Comparison of ENCODE assay signal across 27 cellular contexts in the genomic region with DNA sequence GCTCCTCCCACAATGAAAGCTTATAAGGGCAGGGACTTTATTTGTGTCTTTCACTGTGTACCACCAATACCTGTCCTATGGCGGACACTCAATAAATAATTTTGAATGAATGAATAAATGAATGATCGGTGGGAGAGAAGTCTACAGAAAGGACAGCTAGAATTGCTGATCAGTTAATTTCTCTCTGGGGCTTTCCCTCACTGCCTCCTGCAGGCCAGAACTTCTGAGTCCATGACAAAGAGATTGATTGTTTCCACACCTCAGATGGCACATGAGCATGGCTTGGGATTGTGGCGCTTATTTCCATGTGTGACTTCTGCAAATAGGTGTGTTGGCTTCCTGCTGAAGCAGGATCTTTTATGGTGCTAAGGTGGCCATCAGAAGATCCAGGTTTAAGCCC. TPM values are rescaled to one million over a fixed set of nuclear protein-coding genes. Genes with fewer than 3 reads are reported as not detected.
"Had no signal": no experiment of that assay in that cellular context is flagged by ENCODE, and none has a peak within 500 bp of the region (broad histone marks: within the 10 kb centered on the region; RNA-seq: fewer than 3 reads in every experiment).

No MANE protein-coding gene starts in this region.

- H3K9me3 Mint-ChIP-seq: mesothelial cell of epicardium; natural killer cell treated with Interleukin-12 subunit alpha and Interleukin-12 subunit beta and Interleukin-15 and Interleukin-18, amount 100 ng/mL, for 72 hours; neural crest cell; stimulated activated effector memory CD8-positive, alpha-beta T cell treated with anti-CD3 and anti-CD28 coated beads, Interleukin-12 subunit alpha, Interleukin-12 subunit beta, amount 100 ng/mL, for 72 hours had no signal

- H3K4me1 Mint-ChIP-seq: mesothelial cell of epicardium; naive B cell; stimulated activated effector memory CD8-positive, alpha-beta T cell treated with anti-CD3 and anti-CD28 coated beads, Interleukin-12 subunit alpha, Interleukin-12 subunit beta, amount 100 ng/mL, for 72 hours had no signal

- H3K27ac Mint-ChIP-seq: mesothelial cell of epicardium; natural killer cell treated with Interleukin-12 subunit alpha and Interleukin-12 subunit beta and Interleukin-15 and Interleukin-18, amount 100 ng/mL, for 72 hours; progenitor cell of endocrine pancreas; stimulated activated effector memory CD8-positive, alpha-beta T cell treated with anti-CD3 and anti-CD28 coated beads, Interleukin-12 subunit alpha, Interleukin-12 subunit beta, amount 100 ng/mL, for 72 hours; type B pancreatic cell had no signal

- H3K27me3 Mint-ChIP-seq: progenitor cell of endocrine pancreas had no signal

- H3K27me3 ChIP-seq: dorsolateral prefrontal cortex, gastroesophageal sphincter, neutrophil, pancreas, stomach, testis, tibial artery had no signal

- ATAC-seq: esophagus mucosa; gastroesophageal sphincter; heart right ventricle; mucosa of descending colon; sciatic nerve; stimulated activated effector memory CD8-positive, alpha-beta T cell treated with anti-CD3 and anti-CD28 coated beads, Interleukin-12 subunit alpha, Interleukin-12 subunit beta, amount 100 ng/mL, for 72 hours had no signal

- H3K36me3 Mint-ChIP-seq: mesothelial cell of epicardium; naive B cell; natural killer cell treated with Interleukin-12 subunit alpha and Interleukin-12 subunit beta and Interleukin-15 and Interleukin-18, amount 100 ng/mL, for 72 hours; stimulated activated effector memory CD8-positive, alpha-beta T cell treated with anti-CD3 and anti-CD28 coated beads, Interleukin-12 subunit alpha, Interleukin-12 subunit beta, amount 100 ng/mL, for 72 hours; type B pancreatic cell had no signal

- H3K27ac ChIP-seq: dorsolateral prefrontal cortex, epithelial cell of prostate, gastroesophageal sphincter, heart right ventricle, neutrophil, pancreas, stomach, testis, tibial artery had no signal

- H3K4me3 Mint-ChIP-seq: mesothelial cell of epicardium; naive B cell; natural killer cell treated with Interleukin-12 subunit alpha and Interleukin-12 subunit beta and Interleukin-15 and Interleukin-18, amount 100 ng/mL, for 72 hours; neural crest cell; stimulated activated effector memory CD8-positive, alpha-beta T cell treated with anti-CD3 and anti-CD28 coated beads, Interleukin-12 subunit alpha, Interleukin-12 subunit beta, amount 100 ng/mL, for 72 hours; type B pancreatic cell had no signal

- H3K4me1 ChIP-seq: gastroesophageal sphincter, heart right ventricle, stomach, testis, tibial artery had no signal

- DNase-seq: effector CD4-positive, alpha-beta T cell; foreskin fibroblast; glutamatergic neuron; heart right ventricle; hippocampal formation; mesenchymal stem cell; mucosa of descending colon; naive B cell; pancreas; stimulated activated CD4-positive, alpha-beta T cell treated with anti-CD3 and anti-CD28 coated beads, Interleukin-2, amount 100 ng/mL, for 24 hours; stimulated activated CD4-positive, alpha-beta T cell treated with anti-CD3 and anti-CD28 coated beads, Interleukin-4, amount 100 ng/mL, for 24 hours; stimulated activated naive CD4-positive, alpha-beta T cell treated with Interleukin-2 at 50 U/mL for 16 hours; stomach; testis; tibial artery had no signal

RNA-seq across cellular contexts. Expression of a gene that starts 6.3 kb away (rescaled TPM):
- total RNA-seq: natural killer cell treated with Interleukin-12 subunit alpha and Interleukin-12 subunit beta and Interleukin-15 and Interleukin-18, amount 100 ng/mL, for 72 hours had no signal
